Comparison of ENCODE assay signal across 8 cellular contexts in genomic region chr3:66971891-66972551, GRCh38. TPM values are rescaled to one million over a fixed set of nuclear protein-coding genes. Genes with fewer than 3 reads are reported as not detected.
A peak's percentile ranks its signal among the peaks of the same experiment; 100 is the strongest.
DNase-seq lines count a peak whose midpoint lies in the region; ATAC-seq and TF ChIP-seq lines count a peak whose summit lies in the region.

No MANE protein-coding gene starts in this region.

- H3K4me3 ChIP-seq in KMS-11 (IDR thresholded peaks at IDR 0.05; ENCODE audit: insufficient read depth, low read depth, low read length) (no peak overlapping the region), osteoblast (ENCODE audit: insufficient read depth, low read length) (peak overlapping the region; percentile 77), thymus (ENCODE audit: low read length) (peak overlapping the region; percentile 45)

- DNase-seq in ELF-1 (ENCODE audit: low read depth, low spot score), result peak; percentile 92
- DNase-seq in SIG-M5 (lab: John Stamatoyannopoulos, UW), result peak; percentile 4
- DNase-seq in activated gamma-delta T cell treated with anti-CD3 and anti-CD28 coated beads, Interleukin-2, amount 50 U/mL, for 16 hours (ENCODE audit: low read depth), result peak; percentile 36
- DNase-seq in germinal center (ENCODE audit: low spot score), result peak; percentile 85
- peak; percentile 88 for DNase-seq in osteoblast (ENCODE audit: insufficient read length, low spot score, missing footprints)

- H3K79me2 ChIP-seq in KMS-11 (ENCODE audit: insufficient read depth, low read depth), result no peaks in the 10 kb centered on the region
- no peaks in the 10 kb centered on the region for H3K79me2 ChIP-seq in osteoblast (ENCODE audit: insufficient read depth, low read length)

- H2AFZ ChIP-seq in KMS-11 (ENCODE audit: low read depth) (peak overlapping the region; percentile 86), osteoblast (ENCODE audit: low read length) (peak overlapping the region; percentile 99)

- H3K9me3 ChIP-seq in osteoblast (ENCODE audit: low read depth, low read length) (no peaks in the 10 kb centered on the region), thymus (ENCODE audit: control insufficient read depth) (no peaks in the 10 kb centered on the region)

- H3K4me1 ChIP-seq in KMS-11 (ENCODE audit: low read depth, poor library complexity, severe bottlenecking), result peaks cover 11% of the 10 kb centered on the region
- H3K4me1 ChIP-seq in osteoblast (ENCODE audit: insufficient read depth, low read length), result peaks cover 6% of the 10 kb centered on the region
- no peaks in the 10 kb centered on the region for H3K4me1 ChIP-seq in thymus (ENCODE audit: control insufficient read depth, insufficient read depth, low read length)

- H3K4me2 ChIP-seq in KMS-11, result peak overlapping the region; percentile 37; the same call in 1 of the 2 replicates
- H3K4me2 ChIP-seq in osteoblast (ENCODE audit: insufficient read depth, low read length), result peak overlapping the region; percentile 98

- H3K9ac ChIP-seq in KMS-11, result peak overlapping the region; percentile 22; the same call in 1 of the 2 replicates

- ATAC-seq in GM21825 (IDR thresholded peaks at IDR 0.05; ENCODE audit: unreplicated experiment), result peak; percentile 99

- TF ChIP-seq CTCF in KMS-11 (conservative IDR thresholded peaks at IDR 0.05; ENCODE audit: low read depth, low read length) (peak; percentile 65), osteoblast (IDR thresholded peaks at IDR 0.05; ENCODE audit: extremely low read depth, low read depth, low read length) (peak; percentile 90)

- H3K27me3 ChIP-seq in KMS-11 (ENCODE audit: insufficient read depth, low read depth) (no peaks in the 10 kb centered on the region), osteoblast (ENCODE audit: insufficient read depth, low read length) (peaks cover 11% of the 10 kb centered on the region), thymus (ENCODE audit: control insufficient read depth, insufficient read depth) (no peaks in the 10 kb centered on the region)

- no peaks in the 10 kb centered on the region for H3K36me3 ChIP-seq in KMS-11 (ENCODE audit: insufficient read depth)
- H3K36me3 ChIP-seq in osteoblast (ENCODE audit: insufficient read depth, low read length), result no peaks in the 10 kb centered on the region
- H3K36me3 ChIP-seq in thymus (ENCODE audit: control insufficient read depth, insufficient read depth), result no peaks in the 10 kb centered on the region

- H3K27ac ChIP-seq in KMS-11 (peak overlapping the region; percentile 40; the same call in 1 of the 2 replicates), osteoblast (ENCODE audit: low read depth, low read length) (no peak overlapping the region), thymus (ENCODE audit: low read depth) (no peak overlapping the region)

- 15% methylated on average over 22 of the region's 22 CpGs for WGBS in thymus

- H4K20me1 ChIP-seq in KMS-11 (ENCODE audit: insufficient read depth) (no peaks in the 10 kb centered on the region), osteoblast (ENCODE audit: insufficient read depth, low read length) (no peaks in the 10 kb centered on the region)

RNA-seq across cellular contexts. Expression of gene KBTBD8, which starts 26.1 kb away (rescaled TPM):
- total RNA-seq in osteoblast, result 1.1 and 3.8 TPM in 2 replicates
- 2.9 TPM for polyA plus RNA-seq in thymus

Comparison
In these comparisons a context has a peak if more than half of its experiments do, and no peak if none do; other contexts are left out.
1. DNase-seq: peak in every context shown above with its lines; median percentile 92 in ELF-1; 88 in osteoblast; 85 in germinal center; 36 in activated gamma-delta T cell treated with anti-CD3 and anti-CD28 coated beads, Interleukin-2, amount 50 U/mL, for 16 hours; 4 in SIG-M5.